ENCODE assay signal across 1 cellular context in genomic region chr16:70250748-70251650, GRCh38.
TF ChIP-seq lines count a peak whose summit lies in the region.

No MANE protein-coding gene starts in this region.

TF ChIP-seq in WTC11, 78 proteins besides CTCF, POLR2A, EP300 and RAD21 (continued from another document):
- peak; percentile 63; the same call in 1 of the 2 replicates for TF ChIP-seq ATF1 (CRISPR knock-in tag; IDR thresholded peaks at IDR 0.05)
- no peak for TF ChIP-seq JUN (CRISPR knock-in tag; IDR thresholded peaks at IDR 0.05)
- peak; percentile 76 for TF ChIP-seq ZBTB43 (CRISPR knock-in tag; IDR thresholded peaks at IDR 0.05)
- TF ChIP-seq PREB (CRISPR knock-in tag; IDR thresholded peaks at IDR 0.05; ENCODE audit: borderline replicate concordance), result peak; percentile 67; the same call in 1 of the 2 replicates
- TF ChIP-seq NR3C1 (CRISPR knock-in tag; conservative IDR thresholded peaks at IDR 0.05; ENCODE audit: low read depth), result no peak
- peak; percentile 79 for TF ChIP-seq FOXK1 (CRISPR knock-in tag; IDR thresholded peaks at IDR 0.05)
- no peak for TF ChIP-seq ATF3 (CRISPR knock-in tag; conservative IDR thresholded peaks at IDR 0.05)
- no peak for TF ChIP-seq ZNF121 (CRISPR knock-in tag; IDR thresholded peaks at IDR 0.05)
- peak; percentile 58; the same call in 1 of the 2 replicates for TF ChIP-seq RELA (CRISPR knock-in tag; IDR thresholded peaks at IDR 0.05; ENCODE audit: borderline replicate concordance)
- TF ChIP-seq ZNF512 (CRISPR knock-in tag; IDR thresholded peaks at IDR 0.05; ENCODE audit: borderline replicate concordance), result no peak
- TF ChIP-seq TP53 (CRISPR knock-in tag; IDR thresholded peaks at IDR 0.05), result no peak
- no peak for TF ChIP-seq ZNF671 (CRISPR knock-in tag; IDR thresholded peaks at IDR 0.05)
- TF ChIP-seq MXD4 (CRISPR knock-in tag; IDR thresholded peaks at IDR 0.05; ENCODE audit: borderline replicate concordance), result no peak
- peak; percentile 85; the same call in 1 of the 2 replicates for TF ChIP-seq TCF7 (CRISPR knock-in tag; IDR thresholded peaks at IDR 0.05; ENCODE audit: low read depth)
- no peak for TF ChIP-seq CBFB (CRISPR knock-in tag; IDR thresholded peaks at IDR 0.05; ENCODE audit: low read depth)
- no peak for TF ChIP-seq SMAD3 (CRISPR knock-in tag; IDR thresholded peaks at IDR 0.05; ENCODE audit: borderline replicate concordance)
- peak; percentile 79; the same call in 1 of the 2 replicates for TF ChIP-seq MYBL2 (CRISPR knock-in tag; IDR thresholded peaks at IDR 0.05)
- no peak for TF ChIP-seq TEAD1 (CRISPR knock-in tag; IDR thresholded peaks at IDR 0.05)
- no peak for TF ChIP-seq ETV6 (CRISPR knock-in tag; IDR thresholded peaks at IDR 0.05)
- TF ChIP-seq KAT7 (CRISPR knock-in tag; IDR thresholded peaks at IDR 0.05; ENCODE audit: borderline replicate concordance), result no peak; the same call in 1 of the 2 replicates
- TF ChIP-seq FOXP4 (CRISPR knock-in tag; IDR thresholded peaks at IDR 0.05), result peak; percentile 93
- TF ChIP-seq ESRRA (CRISPR knock-in tag; IDR thresholded peaks at IDR 0.05; ENCODE audit: borderline replicate concordance), result peak; percentile 54; the same call in 1 of the 2 replicates
- TF ChIP-seq ZNF416 (CRISPR knock-in tag; IDR thresholded peaks at IDR 0.05), result no peak
- TF ChIP-seq NFE2L1 (CRISPR knock-in tag; IDR thresholded peaks at IDR 0.05), result peak; percentile 83
- TF ChIP-seq ARID4B (CRISPR knock-in tag; IDR thresholded peaks at IDR 0.05; ENCODE audit: borderline replicate concordance), result 0 out of 2 replicates have a peak, but pooled peaks have one; percentile 57
- no peak for TF ChIP-seq CREM (CRISPR knock-in tag; IDR thresholded peaks at IDR 0.05)
- TF ChIP-seq GRHL2 (CRISPR knock-in tag; IDR thresholded peaks at IDR 0.05; ENCODE audit: insufficient replicate concordance, severe bottlenecking), result no peak
- TF ChIP-seq PRRX2 (CRISPR knock-in tag; IDR thresholded peaks at IDR 0.05), result no peak
- 0 out of 2 replicates have a peak, but pooled peaks have one; percentile 22 for TF ChIP-seq ATF2 (CRISPR knock-in tag; IDR thresholded peaks at IDR 0.05; ENCODE audit: borderline replicate concordance, low read depth)
- no peak for TF ChIP-seq NFATC4 (CRISPR knock-in tag; IDR thresholded peaks at IDR 0.05)
- TF ChIP-seq E2F4 (CRISPR knock-in tag; IDR thresholded peaks at IDR 0.05; ENCODE audit: borderline replicate concordance, low read depth), result peak; percentile 85; the same call in 1 of the 2 replicates
- TF ChIP-seq ZNF263 (CRISPR knock-in tag; IDR thresholded peaks at IDR 0.05; ENCODE audit: low read depth), result 0 out of 2 replicates have a peak, but pooled peaks have one; percentile 36
- TF ChIP-seq ATF6 (CRISPR knock-in tag; IDR thresholded peaks at IDR 0.05), result no peak
- TF ChIP-seq SP1 (CRISPR knock-in tag; conservative IDR thresholded peaks at IDR 0.05), result 0 out of 2 replicates have a peak, but pooled peaks have one; percentile 51
- no peak for TF ChIP-seq STAT6 (CRISPR knock-in tag; conservative IDR thresholded peaks at IDR 0.05; ENCODE audit: low read depth)
